In the genomic region with DNA sequence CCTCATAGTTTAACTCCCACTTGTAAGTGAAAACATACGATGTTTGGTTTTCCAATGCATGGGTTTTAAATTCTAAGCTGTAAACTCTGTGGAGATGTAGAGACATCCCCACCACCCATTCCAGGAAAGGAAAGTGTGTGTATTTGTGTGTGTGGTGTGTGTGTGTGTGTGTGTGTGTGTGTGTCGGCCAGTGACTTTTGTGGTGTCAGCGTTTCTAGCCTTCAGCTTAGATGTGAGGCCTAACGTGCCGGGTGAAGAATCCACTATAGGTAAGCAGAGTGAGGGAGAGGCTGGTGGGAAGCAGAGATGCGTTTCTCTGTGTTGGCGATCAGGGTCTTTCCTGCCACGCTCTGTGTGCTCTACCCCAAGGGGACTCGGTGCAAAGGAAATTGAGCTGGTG, we compare ENCODE assay signal across 26 cellular contexts.
"Had no signal": no experiment of that assay in that cellular context is flagged by ENCODE, and none has a peak within 500 bp of the region (broad histone marks: within the 10 kb centered on the region; RNA-seq: fewer than 3 reads in every experiment).

No MANE protein-coding gene starts in this region.

- DNase-seq: colonic mucosa; cortex of kidney; effector CD8-positive, alpha-beta T cell; effector memory CD8-positive, alpha-beta T cell; endodermal cell; erythroblast; esophagus squamous epithelium; foreskin fibroblast; foreskin melanocyte; gastrocnemius medialis; glutamatergic neuron; head of caudate nucleus; heart right ventricle; hippocampal formation; left cardiac atrium; left lung; left ventricle myocardium superior; lower lobe of right lung; mesenchymal stem cell; mucosa of descending colon; naive B cell had no signal

- ATAC-seq: effector memory CD8-positive, alpha-beta T cell; esophagus mucosa; gastrocnemius medialis; heart right ventricle; left cardiac atrium; left lung; left ventricle myocardium superior; lower lobe of right lung; mucosa of descending colon had no signal

- FAIRE-seq: endometrium, islet of Langerhans, keratinocyte had no signal

- H3K9me3 ChIP-seq: colonic mucosa, esophagus squamous epithelium, gastrocnemius medialis, heart right ventricle, left lung, lower lobe of right lung had no signal

- H3K36me3 ChIP-seq: colonic mucosa, esophagus squamous epithelium, gastrocnemius medialis, heart right ventricle, left lung, lower lobe of right lung had no signal

- H3K4me1 ChIP-seq: colonic mucosa, esophagus squamous epithelium, gastrocnemius medialis had no signal

- H3K4me3 ChIP-seq: colonic mucosa, esophagus squamous epithelium, gastrocnemius medialis, heart right ventricle, left lung, lower lobe of right lung, mucosa of descending colon had no signal

- H3K27me3 ChIP-seq: colonic mucosa, gastrocnemius medialis, left lung had no signal

- H3K27ac ChIP-seq: colonic mucosa, epithelial cell of prostate, esophagus squamous epithelium, gastrocnemius medialis, lower lobe of right lung had no signal
